ENCODE assay signal across 22 cellular contexts in the genomic region with DNA sequence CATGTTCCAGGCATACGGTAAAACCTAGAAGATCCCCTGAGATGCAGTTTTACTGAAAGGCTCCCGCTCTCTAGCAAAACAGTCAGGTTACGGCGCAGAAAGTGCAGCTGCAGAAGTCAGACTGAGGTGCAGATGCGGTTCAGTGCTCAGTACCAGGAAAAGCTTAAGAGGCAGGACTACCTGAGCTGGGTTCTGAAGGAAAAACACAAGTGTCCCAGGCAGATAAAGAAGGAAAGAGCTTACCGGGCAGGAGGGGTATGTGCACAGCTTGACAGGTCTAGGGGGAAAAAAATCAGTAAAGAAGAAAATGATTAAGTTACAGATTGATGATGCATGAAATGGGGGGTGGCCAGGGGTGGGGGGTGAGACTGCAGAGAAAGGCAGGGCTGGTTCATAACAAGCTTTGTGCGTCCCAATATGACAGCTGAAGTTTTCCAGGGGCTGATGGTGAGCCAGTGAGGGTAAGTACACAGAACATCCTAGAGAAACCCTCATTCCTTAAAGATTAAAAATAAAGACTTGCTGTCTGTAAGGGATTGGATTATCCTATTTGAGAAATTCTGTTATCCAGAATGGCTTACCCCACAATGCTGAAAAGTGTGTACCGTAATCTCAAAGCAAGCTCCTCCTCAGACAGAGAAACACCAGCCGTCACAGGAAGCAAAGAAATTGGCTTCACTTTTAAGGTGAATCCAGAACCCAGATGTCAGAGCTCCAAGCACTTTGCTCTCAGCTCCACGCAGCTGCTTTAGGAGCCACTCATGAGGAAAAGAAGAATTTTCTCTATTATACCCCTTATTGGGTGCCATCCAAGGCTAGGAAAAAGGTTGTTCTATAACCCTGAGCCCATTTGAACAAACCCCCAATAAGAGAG. TPM values are rescaled to one million over a fixed set of nuclear protein-coding genes. Genes with fewer than 3 reads are reported as not detected.
A peak's percentile ranks its signal among the peaks of the same experiment; 100 is the strongest.
DNase-seq lines count a peak whose midpoint lies in the region; ATAC-seq and TF ChIP-seq lines count a peak whose summit lies in the region.
"Had no signal": no experiment of that assay in that cellular context is flagged by ENCODE, and none has a peak within 500 bp of the region (broad histone marks: within the 10 kb centered on the region; RNA-seq: fewer than 3 reads in every experiment).

No MANE protein-coding gene starts in this region.

- peaks cover 0 to 51% (median 43%) of the 10 kb centered on the region in 10 experiments; a peak in 18 of 20 replicates for H3K4me1 ChIP-seq in BLaER1 treated with 17β-estradiol and CSF1 and Interleukin-3, amounts not matched to agents 10 nM and 100 nM
- peaks cover 8 to 11% of the 10 kb centered on the region in 2 donors for H3K4me1 ChIP-seq in adrenal gland (replicated peaks in 1 of 2)
- no peaks in the 10 kb centered on the region for H3K4me1 ChIP-seq in lower lobe of right lung
- H3K4me1 ChIP-seq in skeletal muscle tissue (ENCODE audit: control insufficient read depth in 3 of 3, insufficient read depth in 3 of 3, low read length in 3 of 3), result peaks cover 11 to 28% (median 25%) of the 10 kb centered on the region in 3 donors

- no peak overlapping the region for H3K27ac ChIP-seq in BLaER1 treated with 17β-estradiol and CSF1 and Interleukin-3, amounts not matched to agents 10 nM and 100 nM
- H3K27ac ChIP-seq in adrenal gland, result peak overlapping the region in 3 of 5 donors; percentile 26 to 53 (median 38)
- peak overlapping the region; percentile 18 for H3K27ac ChIP-seq in lower lobe of right lung
- H3K27ac ChIP-seq in skeletal muscle tissue (ENCODE audit: low read depth, low read length), result peak overlapping the region; percentile 86

- H3K9ac ChIP-seq in BLaER1 treated with 17β-estradiol and CSF1 and Interleukin-3, amounts not matched to agents 10 nM and 100 nM, result peak overlapping the region in 1 of 11 experiments; percentile 29; a peak in 2 of 22 replicates
- H3K9ac ChIP-seq in skeletal muscle tissue (ENCODE audit: low read depth in 1 of 3, low read length in 3 of 3), result peak overlapping the region in 1 of 3 donors; percentile 46
- H3K9ac ChIP-seq: SK-N-SH had no signal

- no peaks in the 10 kb centered on the region for H3K27me3 Mint-ChIP-seq in activated CD8-positive, alpha-beta memory T cell treated with anti-CD3 and anti-CD28 coated beads, Interleukin-2, amount 10 ng/mL, durations not matched to agents 7 days and 5 days
- H3K27me3 Mint-ChIP-seq: activated CD4-positive, alpha-beta memory T cell treated with anti-CD3 and anti-CD28 coated beads, Interleukin-2, amount 10 ng/mL, durations not matched to agents 7 days and 5 days; CD4-positive, CD25-positive, alpha-beta regulatory T cell had no signal

- ATAC-seq in lower lobe of right lung, result no peak
- ATAC-seq in activated CD8-positive, alpha-beta memory T cell treated with anti-CD3 and anti-CD28 coated beads, Interleukin-2, amount 10 ng/mL, durations not matched to agents 7 days and 5 days, result no peak

- no peak overlapping the region for H3K4me3 ChIP-seq in BLaER1 treated with 17β-estradiol and CSF1 and Interleukin-3, amounts not matched to agents 10 nM and 100 nM
- H3K4me3 ChIP-seq in adrenal gland, result no peak overlapping the region
- no peak overlapping the region for H3K4me3 ChIP-seq in lower lobe of right lung
- peak overlapping the region in 1 of 3 donors; percentile 34 for H3K4me3 ChIP-seq in skeletal muscle tissue (ENCODE audit: low read length in 3 of 3)

- DNase-seq in adrenal gland (no peak), lower lobe of right lung (no peak), NCI-H146 treated with DMSO at 0.1 percent for 48 hours (lab: John Stamatoyannopoulos, UW; ENCODE audit: unreplicated experiment) (no peak), AG08395 (ENCODE audit: low spot score) (no peak)
- no peak for DNase-seq in activated CD8-positive, alpha-beta memory T cell treated with anti-CD3 and anti-CD28 coated beads, Interleukin-2, amount 10 ng/mL, durations not matched to agents 7 days and 5 days
- no peak for DNase-seq in NK-92 treated with Interleukin-12 subunit alpha and Interleukin-12 subunit beta, amount 100 ng/mL, for 24 hours (lab: John Stamatoyannopoulos, UW)
- DNase-seq: activated CD4-positive, alpha-beta memory T cell treated with anti-CD3 and anti-CD28 coated beads, Interleukin-2, amount 10 ng/mL, durations not matched to agents 7 days and 5 days; activated naive CD4-positive, alpha-beta T cell; activated T-cell treated with anti-CD3 and anti-CD28 coated beads, Interleukin-2, amount 50 U/mL, for 1 hour; amygdala; CD4-positive, CD25-positive, alpha-beta regulatory T cell; central memory CD4-positive, alpha-beta T cell; DMS 273 treated with DMSO at 0.1 percent for 48 hours; effector CD8-positive, alpha-beta T cell; KG1; NCI-H187; NCI-H2227 treated with DMSO at 0.1 percent for 48 hours; SK-N-SH; stimulated activated CD4-positive, alpha-beta T cell treated with anti-CD3 and anti-CD28 coated beads, Interleukin-15, amount 100 ng/mL, for 24 hours had no signal

- no peak overlapping the region for H3K27ac Mint-ChIP-seq in activated CD8-positive, alpha-beta memory T cell treated with anti-CD3 and anti-CD28 coated beads, Interleukin-2, amount 10 ng/mL, durations not matched to agents 7 days and 5 days
- H3K27ac Mint-ChIP-seq: activated CD4-positive, alpha-beta memory T cell treated with anti-CD3 and anti-CD28 coated beads, Interleukin-2, amount 10 ng/mL, durations not matched to agents 7 days and 5 days; CD4-positive, CD25-positive, alpha-beta regulatory T cell; T-helper 2 cell treated with Interferon-gamma antibody and Interleukin-4, amounts not matched to agents 5 μg/mL and 100 μg/mL, for 36 hours had no signal

- H3K4me1 Mint-ChIP-seq in activated CD8-positive, alpha-beta memory T cell treated with anti-CD3 and anti-CD28 coated beads, Interleukin-2, amount 10 ng/mL, durations not matched to agents 7 days and 5 days, result no peaks in the 10 kb centered on the region
- H3K4me1 Mint-ChIP-seq: activated CD4-positive, alpha-beta memory T cell treated with anti-CD3 and anti-CD28 coated beads, Interleukin-2, amount 10 ng/mL, durations not matched to agents 7 days and 5 days; CD4-positive, CD25-positive, alpha-beta regulatory T cell had no signal

- H3K36me3 ChIP-seq in BLaER1 treated with 17β-estradiol and CSF1 and Interleukin-3, amounts not matched to agents 10 nM and 100 nM, result peaks cover 0 to 54% (median 16%) of the 10 kb centered on the region in 11 experiments; a peak in 14 of 22 replicates
- H3K36me3 ChIP-seq in adrenal gland (replicated peaks in 1 of 2) (no peaks in the 10 kb centered on the region), lower lobe of right lung (no peaks in the 10 kb centered on the region), skeletal muscle tissue (ENCODE audit: control insufficient read depth in 3 of 3, insufficient read depth in 3 of 3, low read length in 3 of 3) (no peaks in the 10 kb centered on the region)

- no peaks in the 10 kb centered on the region for H3K9me3 Mint-ChIP-seq in activated CD8-positive, alpha-beta memory T cell treated with anti-CD3 and anti-CD28 coated beads, Interleukin-2, amount 10 ng/mL, durations not matched to agents 7 days and 5 days (ENCODE audit: low read depth)
- H3K9me3 Mint-ChIP-seq: activated CD4-positive, alpha-beta memory T cell treated with anti-CD3 and anti-CD28 coated beads, Interleukin-2, amount 10 ng/mL, durations not matched to agents 7 days and 5 days; T-helper 2 cell treated with Interferon-gamma antibody and Interleukin-4, amounts not matched to agents 5 μg/mL and 100 μg/mL, for 36 hours had no signal

- 88 to 95% (median 94%) methylated on average over 10 of the region's 10 CpGs for WGBS in adrenal gland, 4 donors

- H3K27me3 ChIP-seq in BLaER1 treated with 17β-estradiol and CSF1 and Interleukin-3, amounts not matched to agents 10 nM and 100 nM, result no peaks in the 10 kb centered on the region
- H3K27me3 ChIP-seq in adrenal gland, result no peaks in the 10 kb centered on the region
- no peaks in the 10 kb centered on the region for H3K27me3 ChIP-seq in lower lobe of right lung (ENCODE audit: low read depth)
- H3K27me3 ChIP-seq in skeletal muscle tissue (ENCODE audit: control insufficient read depth in 3 of 3, insufficient read depth in 3 of 3, low read length in 3 of 3), result no peaks in the 10 kb centered on the region

- no peak overlapping the region for H3K4me3 Mint-ChIP-seq in activated CD8-positive, alpha-beta memory T cell treated with anti-CD3 and anti-CD28 coated beads, Interleukin-2, amount 10 ng/mL, durations not matched to agents 7 days and 5 days
- H3K4me3 Mint-ChIP-seq: activated CD4-positive, alpha-beta memory T cell treated with anti-CD3 and anti-CD28 coated beads, Interleukin-2, amount 10 ng/mL, durations not matched to agents 7 days and 5 days; CD4-positive, CD25-positive, alpha-beta regulatory T cell; T-helper 2 cell treated with Interferon-gamma antibody and Interleukin-4, amounts not matched to agents 5 μg/mL and 100 μg/mL, for 36 hours had no signal

- H4K20me1 ChIP-seq in BLaER1 treated with 17β-estradiol and CSF1 and Interleukin-3, amounts not matched to agents 10 nM and 100 nM, result peaks cover 9 to 91% (median 78%) of the 10 kb centered on the region in 11 experiments; a peak in 19 of 22 replicates

- CTCF ChIA-PET in activated CD8-positive, alpha-beta memory T cell treated with anti-CD3 and anti-CD28 coated beads, Interleukin-2, amount 10 ng/mL, durations not matched to agents 7 days and 5 days (lab: Charles Lee), result no interaction called here

- TF ChIP-seq CTCF in adrenal gland (IDR thresholded peaks at IDR 0.05) (no peak), lower lobe of right lung (IDR thresholded peaks at IDR 0.05) (no peak)

- intact Hi-C loops in adrenal gland (cut with DNase I) (no loop called here), lower lobe of right lung (cut with DNase I) (no loop called here)

- peaks cover 0 to 24% (median 14%) of the 10 kb centered on the region in 11 experiments; a peak in 16 of 22 replicates for H3K9me3 ChIP-seq in BLaER1 treated with 17β-estradiol and CSF1 and Interleukin-3, amounts not matched to agents 10 nM and 100 nM (replicated peaks in 1 of 11)
- no peaks in the 10 kb centered on the region for H3K9me3 ChIP-seq in adrenal gland (replicated peaks in 1 of 3)
- H3K9me3 ChIP-seq in lower lobe of right lung, result no peaks in the 10 kb centered on the region
- H3K9me3 ChIP-seq in skeletal muscle tissue (ENCODE audit: control insufficient read depth in 3 of 3, low read length in 3 of 3), result no peaks in the 10 kb centered on the region
- H3K9me3 ChIP-seq: SK-N-SH had no signal

- no peaks in the 10 kb centered on the region for H3K36me3 Mint-ChIP-seq in activated CD8-positive, alpha-beta memory T cell treated with anti-CD3 and anti-CD28 coated beads, Interleukin-2, amount 10 ng/mL, durations not matched to agents 7 days and 5 days
- H3K36me3 Mint-ChIP-seq: CD4-positive, CD25-positive, alpha-beta regulatory T cell had no signal

- no peak for TF ChIP-seq POLR2A in adrenal gland (IDR thresholded peaks at IDR 0.05)

- peak overlapping the region in 9 of 11 experiments; percentile 4 to 78 (median 61); a peak in 16 of 22 replicates for H3K4me2 ChIP-seq in BLaER1 treated with 17β-estradiol and CSF1 and Interleukin-3, amounts not matched to agents 10 nM and 100 nM
- H3K4me2 ChIP-seq: SK-N-SH had no signal

RNA-seq across cellular contexts. Expression of a gene that starts 11.8 kb away (rescaled TPM):
- total RNA-seq in adrenal gland (10 to 100 TPM; 18.8 to 67.6 (median 36.9) TPM), lower lobe of right lung (27.4 TPM), skeletal muscle tissue (12.5 TPM)
- polyA plus RNA-seq in adrenal gland, result 10 to 100 TPM in 2 of 3 donors, 1 to 10 TPM in 1; 3.4 to 14.6 (median 12.6) TPM
- 1 to 10 TPM in 1 of 2 experiments, under 1 TPM in 1; 0.58 to 1.1 TPM for total RNA-seq in activated CD8-positive, alpha-beta memory T cell treated with anti-CD3 and anti-CD28 coated beads, Interleukin-2, amount 10 ng/mL, durations not matched to agents 7 days and 5 days
- total RNA-seq: CD4-positive, CD25-positive, alpha-beta regulatory T cell had no signal
- polyA plus RNA-seq: CD4-positive, CD25-positive, alpha-beta regulatory T cell had no signal

Comparison
In these comparisons a context has a peak if more than half of its experiments do, and no peak if none do; other contexts are left out.
1. H3K27ac ChIP-seq: peak in adrenal gland (3 of 5), lower lobe of right lung (single experiment) and skeletal muscle tissue (single experiment); none in BLaER1 treated with 17β-estradiol and CSF1 and Interleukin-3, amounts not matched to agents 10 nM and 100 nM (0 of 11).